Comparison of ENCODE assay signal across 1 cellular context in the genomic region with DNA sequence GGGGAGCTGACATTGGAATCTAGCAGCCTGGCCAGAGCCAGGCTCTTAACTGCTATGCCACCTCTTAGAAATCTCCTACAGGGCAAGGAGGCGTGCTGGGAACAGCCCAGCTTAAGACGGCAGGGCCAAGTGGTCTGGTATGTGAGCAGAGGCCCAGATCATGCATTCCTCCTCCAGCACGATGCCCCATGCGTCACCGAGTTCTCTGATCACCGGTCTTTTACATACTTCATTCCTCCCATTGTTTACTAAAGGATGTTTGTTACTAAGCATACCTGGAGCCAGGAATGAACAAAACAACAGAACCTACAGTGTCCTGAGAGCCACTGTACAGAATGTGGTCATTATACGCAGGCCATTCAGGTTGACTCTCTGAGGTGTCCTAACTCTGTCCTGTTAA.
TF ChIP-seq lines count a peak whose summit lies in the region.

No MANE protein-coding gene starts in this region.

TF ChIP-seq in IMR-90, 13 proteins besides CTCF, POLR2A, EP300 and RAD21 (continued from another document):
- no peak for TF ChIP-seq CHD1 (IDR thresholded peaks at IDR 0.05; ENCODE audit: low read depth, low read length)
- TF ChIP-seq FOS (IDR thresholded peaks at IDR 0.05; ENCODE audit: low read depth, low read length), result no peak
- TF ChIP-seq, protein P1, sequence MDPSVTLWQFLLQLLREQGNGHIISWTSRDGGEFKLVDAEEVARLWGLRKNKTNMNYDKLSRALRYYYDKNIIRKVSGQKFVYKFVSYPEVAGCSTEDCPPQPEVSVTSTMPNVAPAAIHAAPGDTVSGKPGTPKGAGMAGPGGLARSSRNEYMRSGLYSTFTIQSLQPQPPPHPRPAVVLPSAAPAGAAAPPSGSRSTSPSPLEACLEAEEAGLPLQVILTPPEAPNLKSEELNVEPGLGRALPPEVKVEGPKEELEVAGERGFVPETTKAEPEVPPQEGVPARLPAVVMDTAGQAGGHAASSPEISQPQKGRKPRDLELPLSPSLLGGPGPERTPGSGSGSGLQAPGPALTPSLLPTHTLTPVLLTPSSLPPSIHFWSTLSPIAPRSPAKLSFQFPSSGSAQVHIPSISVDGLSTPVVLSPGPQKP (IDR thresholded peaks at IDR 0.05; ENCODE audit: borderline replicate concordance, low read depth, low read length), result no peak
- TF ChIP-seq, protein P2, sequence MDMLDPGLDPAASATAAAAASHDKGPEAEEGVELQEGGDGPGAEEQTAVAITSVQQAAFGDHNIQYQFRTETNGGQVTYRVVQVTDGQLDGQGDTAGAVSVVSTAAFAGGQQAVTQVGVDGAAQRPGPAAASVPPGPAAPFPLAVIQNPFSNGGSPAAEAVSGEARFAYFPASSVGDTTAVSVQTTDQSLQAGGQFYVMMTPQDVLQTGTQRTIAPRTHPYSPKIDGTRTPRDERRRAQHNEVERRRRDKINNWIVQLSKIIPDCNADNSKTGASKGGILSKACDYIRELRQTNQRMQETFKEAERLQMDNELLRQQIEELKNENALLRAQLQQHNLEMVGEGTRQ (IDR thresholded peaks at IDR 0.05; ENCODE audit: low read depth, low read length), result no peak
- TF ChIP-seq NFE2L2 (IDR thresholded peaks at IDR 0.05; ENCODE audit: low read depth, low read length), result no peak
- no peak for TF ChIP-seq RFX5 (IDR thresholded peaks at IDR 0.05; ENCODE audit: low read depth, low read length)
- no peak for TF ChIP-seq MAFK (IDR thresholded peaks at IDR 0.05; ENCODE audit: low read depth, low read length)
- no peak for TF ChIP-seq CEBPB (IDR thresholded peaks at IDR 0.05; ENCODE audit: low read depth, low read length)
TF ChIP-seq in IMR-90: peak in this region for 0.
